ENCODE assay signal across 8 cellular contexts in the genomic region with DNA sequence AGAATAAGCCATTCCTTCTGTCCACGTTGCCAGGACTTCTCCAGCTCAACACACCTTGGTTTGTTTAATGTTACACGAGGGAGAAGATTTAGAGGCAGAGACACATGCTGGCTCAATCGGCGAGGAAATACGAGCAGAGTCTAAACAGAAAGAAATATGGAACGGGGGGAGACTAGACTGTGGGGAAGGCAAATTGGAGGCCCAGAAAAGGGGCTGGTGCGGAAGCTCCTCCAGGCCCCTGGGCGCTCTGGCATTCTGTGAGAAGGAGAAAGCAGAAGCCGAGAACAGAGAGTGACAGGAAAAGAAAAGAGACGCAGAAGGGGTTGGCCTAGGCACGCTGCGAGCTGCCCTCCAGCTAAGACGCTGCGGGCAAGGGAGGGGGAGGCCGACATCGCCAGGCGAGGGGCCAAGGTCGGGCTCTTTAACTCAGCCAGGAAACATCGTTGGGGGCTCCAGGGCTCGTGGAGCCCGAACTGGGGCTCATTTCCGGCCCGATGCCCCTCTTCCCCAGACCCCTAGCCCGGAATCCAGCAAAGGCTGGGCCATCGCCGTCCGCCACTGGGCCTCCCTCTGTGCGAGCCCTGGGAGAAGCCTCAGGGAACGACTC. TPM values are rescaled to one million over a fixed set of nuclear protein-coding genes. Genes with fewer than 3 reads are reported as not detected.
DNase-seq lines count a peak whose midpoint lies in the region; ATAC-seq, FAIRE-seq and TF ChIP-seq lines count a peak whose summit lies in the region.

No MANE protein-coding gene starts in this region.

- peak overlapping the region; percentile 68 for H3K27ac Mint-ChIP-seq in activated naive CD8-positive, alpha-beta T cell

- H3K36me3 ChIP-seq in kidney (ENCODE audit: control insufficient read depth in 1 of 2, insufficient read depth in 2 of 2, low read length in 2 of 2) (no peaks in the 10 kb centered on the region), stomach smooth muscle (ENCODE audit: control insufficient read depth in 2 of 2, insufficient read depth in 2 of 2, low read length in 2 of 2) (no peaks in the 10 kb centered on the region)

- peak; percentile 13 for DNase-seq in DMS114 treated with DMSO at 0.1 percent for 48 hours (lab: John Stamatoyannopoulos, UW; ENCODE audit: unreplicated experiment)
- no peak for DNase-seq in kidney
- no peak for DNase-seq in NCI-H446 (lab: John Stamatoyannopoulos, UW)
- DNase-seq in HT-29 (ENCODE audit: low spot score): no peak

- no peaks in the 10 kb centered on the region for H3K9me3 Mint-ChIP-seq in activated naive CD8-positive, alpha-beta T cell (ENCODE audit: low read depth)

- H3K4me3 Mint-ChIP-seq in activated naive CD8-positive, alpha-beta T cell: peak overlapping the region; percentile 83

- H3K27ac ChIP-seq in kidney (ENCODE audit: low read depth in 2 of 2, low read length in 2 of 2) (no peak overlapping the region), stomach smooth muscle (ENCODE audit: low read length) (no peak overlapping the region)

- peak overlapping the region in 1 of 2 donors; percentile 12 for H3K9ac ChIP-seq in kidney (ENCODE audit: low read length in 2 of 2)
- H3K9ac ChIP-seq in stomach smooth muscle (ENCODE audit: low read length in 2 of 2): peak overlapping the region; percentile 21 to 40

- ATAC-seq in HG02798 (IDR thresholded peaks at IDR 0.05; ENCODE audit: poor library complexity, unreplicated experiment) (peak; percentile 10), GM19328 (IDR thresholded peaks at IDR 0.05; ENCODE audit: unreplicated experiment) (no peak)

- peaks cover 2% of the 10 kb centered on the region for H3K36me3 Mint-ChIP-seq in activated naive CD8-positive, alpha-beta T cell

- H3K4me3 ChIP-seq in kidney (ENCODE audit: low read length in 2 of 2) (peak overlapping the region; percentile 70 to 72), stomach smooth muscle (ENCODE audit: low read length in 2 of 2) (peak overlapping the region; percentile 81 to 86)

- intact Hi-C loops in kidney (cut with DNase I): no loop called here

- peaks cover 49% of the 10 kb centered on the region for H3K27me3 Mint-ChIP-seq in activated naive CD8-positive, alpha-beta T cell

- FAIRE-seq in kidney (lab: Jason Lieb, UNC): no peak

- TF ChIP-seq CTCF in kidney (IDR thresholded peaks at IDR 0.05; ENCODE audit: borderline replicate concordance, extremely low read depth, insufficient read depth): no peak

- peaks cover 33% of the 10 kb centered on the region for H3K4me1 Mint-ChIP-seq in activated naive CD8-positive, alpha-beta T cell (ENCODE audit: low read depth)

- peaks cover 80 to 94% of the 10 kb centered on the region in 2 donors for H3K27me3 ChIP-seq in stomach smooth muscle (ENCODE audit: control insufficient read depth in 1 of 2, insufficient read depth in 2 of 2, low read length in 2 of 2)

- H3K4me1 ChIP-seq in kidney (ENCODE audit: control insufficient read depth in 1 of 2, insufficient read depth in 1 of 2, low read depth in 1 of 2, low read length in 2 of 2) (peaks cover 0 to 7% of the 10 kb centered on the region in 2 donors), stomach smooth muscle (ENCODE audit: control insufficient read depth, insufficient read depth, low read length) (peaks cover 32% of the 10 kb centered on the region)

- peaks cover 0 to 4% of the 10 kb centered on the region in 2 donors for H3K9me3 ChIP-seq in kidney (ENCODE audit: control insufficient read depth in 1 of 2, low read length in 2 of 2)
- no peaks in the 10 kb centered on the region for H3K9me3 ChIP-seq in stomach smooth muscle (ENCODE audit: control insufficient read depth in 2 of 2, low read length in 2 of 2)

RNA-seq across cellular contexts. Expression of a gene that starts 3.2 kb away (rescaled TPM):
- total RNA-seq in kidney: 2.7 TPM
- polyA plus RNA-seq in kidney (ENCODE audit: insufficient read depth, low read depth, low replicate concordance): not detected
- not detected in 2 replicates for total RNA-seq in HT-29 (2014; rRNA removed; shearing (Covaris generic))
